21 cellular contexts compared by ENCODE assay signal in genomic region chr20:47456041-47456537, GRCh38. TPM values are rescaled to one million over a fixed set of nuclear protein-coding genes. Genes with fewer than 3 reads are reported as not detected.
DNase-seq lines count a peak whose midpoint lies in the region; ATAC-seq, FAIRE-seq and TF ChIP-seq lines count a peak whose summit lies in the region.
"Had no signal": no experiment of that assay in that cellular context is flagged by ENCODE, and none has a peak within 500 bp of the region (broad histone marks: within the 10 kb centered on the region; RNA-seq: fewer than 3 reads in every experiment).

No MANE protein-coding gene starts in this region.

- no peaks in the 10 kb centered on the region for H3K36me3 Mint-ChIP-seq in activated naive CD4-positive, alpha-beta T cell treated with anti-CD3 and anti-CD28 coated beads, Interleukin-2, amount 50 U/mL, for 24 hours
- H3K36me3 Mint-ChIP-seq in activated naive CD4-positive, alpha-beta T cell treated with anti-CD3 and anti-CD28 coated beads, Interleukin-2, amount 10 ng/mL, durations not matched to agents 7 days and 5 days: no peaks in the 10 kb centered on the region
- no peaks in the 10 kb centered on the region for H3K36me3 Mint-ChIP-seq in stimulated activated naive B cell treated with anti-CD40 and anti-IgM and Interleukin-4, amounts not matched to agents 10 μg/mL and 1 μg/mL and 100 μg/mL, for 72 hours
- H3K36me3 Mint-ChIP-seq: brain had no signal

- H3K27ac Mint-ChIP-seq in activated naive CD4-positive, alpha-beta T cell treated with anti-CD3 and anti-CD28 coated beads, Interleukin-2, amount 50 U/mL, for 24 hours: peak overlapping the region; percentile 65
- no peak overlapping the region for H3K27ac Mint-ChIP-seq in activated naive CD4-positive, alpha-beta T cell treated with anti-CD3 and anti-CD28 coated beads, Interleukin-2, amount 10 ng/mL, durations not matched to agents 7 days and 5 days
- H3K27ac Mint-ChIP-seq in stimulated activated naive B cell treated with anti-CD40 and anti-IgM and Interleukin-4, amounts not matched to agents 10 μg/mL and 1 μg/mL and 100 μg/mL, for 72 hours: peak overlapping the region; percentile 9
- H3K27ac Mint-ChIP-seq: brain; CD4-positive, alpha-beta T cell had no signal

- no peaks in the 10 kb centered on the region for H4K20me1 ChIP-seq in SU-DHL-6 (ENCODE audit: low read depth, low read length)

- H2AFZ ChIP-seq in SU-DHL-6 (ENCODE audit: low read depth, low read length, severe bottlenecking): no peak overlapping the region

- H3K27me3 Mint-ChIP-seq in activated naive CD4-positive, alpha-beta T cell treated with anti-CD3 and anti-CD28 coated beads, Interleukin-2, amount 50 U/mL, for 24 hours: no peaks in the 10 kb centered on the region
- H3K27me3 Mint-ChIP-seq in activated naive CD4-positive, alpha-beta T cell treated with anti-CD3 and anti-CD28 coated beads, Interleukin-2, amount 10 ng/mL, durations not matched to agents 7 days and 5 days: no peaks in the 10 kb centered on the region
- no peaks in the 10 kb centered on the region for H3K27me3 Mint-ChIP-seq in stimulated activated naive B cell treated with anti-CD40 and anti-IgM and Interleukin-4, amounts not matched to agents 10 μg/mL and 1 μg/mL and 100 μg/mL, for 72 hours
- H3K27me3 Mint-ChIP-seq: CD4-positive, alpha-beta T cell had no signal

- CTCF ChIA-PET in activated naive CD4-positive, alpha-beta T cell treated with anti-CD3 and anti-CD28 coated beads, Interleukin-2, amount 10 ng/mL, durations not matched to agents 7 days and 5 days (lab: Charles Lee): interaction anchor here (1.1 to 1.6 kb wide), 3 partner anchors 32 to 183 kb away, joined by 3 to 5 read pairs (median 4); no protein-coding TSS in a partner anchor

- H3K4me1 ChIP-seq in foreskin keratinocyte: peaks cover 14% of the 10 kb centered on the region

- H3K9me2 ChIP-seq in SU-DHL-6 (replicated peaks; ENCODE audit: insufficient read depth, low read length): no peaks in the 10 kb centered on the region

- no peak for DNase-seq in activated naive CD4-positive, alpha-beta T cell treated with anti-CD3 and anti-CD28 coated beads, Interleukin-2, amount 10 ng/mL, durations not matched to agents 7 days and 5 days
- DNase-seq in foreskin keratinocyte (peak in 1 of 2 donors; percentile 47), D721Med (ENCODE audit: insufficient read length, low spot score) (no peak), GM19239 (ENCODE audit: insufficient read length, low spot score) (no peak)
- DNase-seq in stimulated activated naive B cell treated with anti-CD40 and anti-IgM and Interleukin-4, amounts not matched to agents 10 μg/mL and 1 μg/mL and 100 μg/mL, for 72 hours: no peak
- DNase-seq: 8988T; activated effector memory CD4-positive, alpha-beta T cell treated with anti-CD3 and anti-CD28 coated beads, Interleukin-2, amount 50 U/mL, for 16 hours; CD4-positive, alpha-beta T cell; H7; head of caudate nucleus; NCI-H1092; NCI-H187 treated with DMSO at 0.1 percent for 48 hours; NCI-H2171 treated with DMSO at 0.1 percent for 48 hours; NCI-H524; stimulated activated naive CD4-positive, alpha-beta T cell treated with Interleukin-2 at 50 U/mL for 16 hours had no signal

- H3K27me3 ChIP-seq in SU-DHL-6 (ENCODE audit: low read length) (no peaks in the 10 kb centered on the region), foreskin keratinocyte (no peaks in the 10 kb centered on the region)

- H3K79me2 ChIP-seq in SU-DHL-6 (ENCODE audit: insufficient read depth, low read length): no peaks in the 10 kb centered on the region

- no peaks in the 10 kb centered on the region for H3K36me3 ChIP-seq in SU-DHL-6 (ENCODE audit: low read length)
- H3K36me3 ChIP-seq: thoracic aorta had no signal

- no peak overlapping the region for H3K4me3 Mint-ChIP-seq in activated naive CD4-positive, alpha-beta T cell treated with anti-CD3 and anti-CD28 coated beads, Interleukin-2, amount 50 U/mL, for 24 hours
- H3K4me3 Mint-ChIP-seq in activated naive CD4-positive, alpha-beta T cell treated with anti-CD3 and anti-CD28 coated beads, Interleukin-2, amount 10 ng/mL, durations not matched to agents 7 days and 5 days: no peak overlapping the region
- H3K4me3 Mint-ChIP-seq in stimulated activated naive B cell treated with anti-CD40 and anti-IgM and Interleukin-4, amounts not matched to agents 10 μg/mL and 1 μg/mL and 100 μg/mL, for 72 hours: no peak overlapping the region
- H3K4me3 Mint-ChIP-seq: brain; CD4-positive, alpha-beta T cell had no signal

- FAIRE-seq in D721Med (lab: Jason Lieb, UNC) (no peak), GM19239 (lab: Jason Lieb, UNC) (no peak)
- FAIRE-seq: TTC549 had no signal

- H3K27ac ChIP-seq in SU-DHL-6 (ENCODE audit: low read depth, low read length): peak overlapping the region; percentile 95
- peak overlapping the region; percentile 13 for H3K27ac ChIP-seq in foreskin keratinocyte
- H3K27ac ChIP-seq: thoracic aorta had no signal

- no peaks in the 10 kb centered on the region for H3K9me3 Mint-ChIP-seq in activated naive CD4-positive, alpha-beta T cell treated with anti-CD3 and anti-CD28 coated beads, Interleukin-2, amount 50 U/mL, for 24 hours
- no peaks in the 10 kb centered on the region for H3K9me3 Mint-ChIP-seq in activated naive CD4-positive, alpha-beta T cell treated with anti-CD3 and anti-CD28 coated beads, Interleukin-2, amount 10 ng/mL, durations not matched to agents 7 days and 5 days
- H3K9me3 Mint-ChIP-seq in stimulated activated naive B cell treated with anti-CD40 and anti-IgM and Interleukin-4, amounts not matched to agents 10 μg/mL and 1 μg/mL and 100 μg/mL, for 72 hours: no peaks in the 10 kb centered on the region
- H3K9me3 Mint-ChIP-seq: CD4-positive, alpha-beta T cell had no signal

- no peak for ATAC-seq in foreskin keratinocyte
- ATAC-seq in stimulated activated naive B cell treated with anti-CD40 and anti-IgM and Interleukin-4, amounts not matched to agents 10 μg/mL and 1 μg/mL and 100 μg/mL, for 72 hours (replicated peaks): no peak
- ATAC-seq in HG03159 (IDR thresholded peaks at IDR 0.05; ENCODE audit: unreplicated experiment): no peak

- H3F3A ChIP-seq in SU-DHL-6 (ENCODE audit: insufficient read depth): peaks cover 73% of the 10 kb centered on the region

- no peaks in the 10 kb centered on the region for H3K9me3 ChIP-seq in SU-DHL-6 (ENCODE audit: insufficient read depth, low read length)
- H3K9me3 ChIP-seq: thoracic aorta had no signal

- H3K9ac ChIP-seq in SU-DHL-6 (ENCODE audit: low read length): peak overlapping the region; percentile 62

- peaks cover 28% of the 10 kb centered on the region for H3K4me1 Mint-ChIP-seq in activated naive CD4-positive, alpha-beta T cell treated with anti-CD3 and anti-CD28 coated beads, Interleukin-2, amount 50 U/mL, for 24 hours
- H3K4me1 Mint-ChIP-seq in activated naive CD4-positive, alpha-beta T cell treated with anti-CD3 and anti-CD28 coated beads, Interleukin-2, amount 10 ng/mL, durations not matched to agents 7 days and 5 days: peaks cover 48% of the 10 kb centered on the region
- peaks cover 32 to 72% of the 10 kb centered on the region in 2 donors for H3K4me1 Mint-ChIP-seq in stimulated activated naive B cell treated with anti-CD40 and anti-IgM and Interleukin-4, amounts not matched to agents 10 μg/mL and 1 μg/mL and 100 μg/mL, for 72 hours
- H3K4me1 Mint-ChIP-seq: brain had no signal

- H3K4me2 ChIP-seq in SU-DHL-6 (ENCODE audit: low read depth, low read length, poor library complexity, severe bottlenecking): peak overlapping the region; percentile 53

- H3K4me3 ChIP-seq in SU-DHL-6 (ENCODE audit: insufficient read depth, low read length, poor library complexity, severe bottlenecking): no peak overlapping the region
- H3K4me3 ChIP-seq: thoracic aorta had no signal

- TF ChIP-seq CTCF in SU-DHL-6 (IDR thresholded peaks at IDR 0.05; ENCODE audit: insufficient read depth, low read length, poor library complexity, severe bottlenecking): no peak
- TF ChIP-seq CTCF in foreskin keratinocyte (conservative IDR thresholded peaks at IDR 0.05): no peak
- no peak for TF ChIP-seq CTCF in D721Med (IDR thresholded peaks at IDR 0.05; ENCODE audit: insufficient read depth, missing control alignments)

RNA-seq across cellular contexts. Expression of gene NCOA3, which starts 45.6 kb away (rescaled TPM):
- 22.0 and 25.7 TPM in 2 replicates for total RNA-seq in foreskin keratinocyte
- 3.2 and 3.3 TPM in 2 replicates for polyA plus RNA-seq in foreskin keratinocyte
